Comparison of ENCODE assay signal across 9 cellular contexts in genomic region chr5:57650360-57651069, GRCh38.
DNase-seq lines count a peak whose midpoint lies in the region; ATAC-seq and TF ChIP-seq lines count a peak whose summit lies in the region.
"Had no signal": no experiment of that assay in that cellular context is flagged by ENCODE, and none has a peak within 500 bp of the region (broad histone marks: within the 10 kb centered on the region; RNA-seq: fewer than 3 reads in every experiment).

No MANE protein-coding gene starts in this region.

- H3K27me3 ChIP-seq in GM06990 (replicated peaks; ENCODE audit: control insufficient read depth, insufficient read depth, low read length): no peaks in the 10 kb centered on the region

- no peaks in the 10 kb centered on the region for H3K36me3 Mint-ChIP-seq in natural killer cell
- no peaks in the 10 kb centered on the region for H3K36me3 Mint-ChIP-seq in stimulated activated memory B cell treated with anti-CD40 and anti-IgM and Interleukin-4, amounts not matched to agents 10 μg/mL and 1 μg/mL and 100 μg/mL, for 72 hours

- TF ChIP-seq CTCF in GM06990 (IDR thresholded peaks at IDR 0.05; ENCODE audit: insufficient read depth, low read length, poor library complexity, severe bottlenecking) (peak; percentile 80), epithelial cell of esophagus (IDR thresholded peaks at IDR 0.05; ENCODE audit: insufficient read depth, low read depth, low read length, missing control alignments) (peak; percentile 90), natural killer cell (IDR thresholded peaks at IDR 0.05) (peak; percentile 44)

- no peak overlapping the region for H3K4me3 ChIP-seq in GM06990 (replicated peaks; ENCODE audit: low read depth, low read length)
- H3K4me3 ChIP-seq in epithelial cell of esophagus (ENCODE audit: low read length): no peak overlapping the region

- intact Hi-C loops in natural killer cell (cut with micrococcal nuclease): loop anchor here (2.0 kb wide), 1 partner anchor 812 kb away; no protein-coding TSS in a partner anchor

- no peaks in the 10 kb centered on the region for H3K36me3 ChIP-seq in GM06990 (ENCODE audit: control insufficient read depth, insufficient read depth, low read length)

- no peak overlapping the region for H3K4me3 Mint-ChIP-seq in natural killer cell
- H3K4me3 Mint-ChIP-seq in stimulated activated memory B cell treated with anti-CD40 and anti-IgM and Interleukin-4, amounts not matched to agents 10 μg/mL and 1 μg/mL and 100 μg/mL, for 72 hours: no peak overlapping the region
- H3K4me3 Mint-ChIP-seq: stimulated activated naive CD8-positive, alpha-beta T cell treated with anti-CD3 and anti-CD28 coated beads, Interleukin-15, Interleukin-2, amounts not matched to agents 100 ng/mL and 50 ng/mL, for 24 hours had no signal

- no peaks in the 10 kb centered on the region for H3K4me1 Mint-ChIP-seq in natural killer cell
- no peaks in the 10 kb centered on the region for H3K4me1 Mint-ChIP-seq in stimulated activated memory B cell treated with anti-CD40 and anti-IgM and Interleukin-4, amounts not matched to agents 10 μg/mL and 1 μg/mL and 100 μg/mL, for 72 hours

- ATAC-seq in GM19467 (IDR thresholded peaks at IDR 0.05; ENCODE audit: unreplicated experiment) (peak; percentile 94), HG03442 (IDR thresholded peaks at IDR 0.05; ENCODE audit: unreplicated experiment) (peak; percentile 96), natural killer cell (peak; percentile 39 to 63 (median 40))
- ATAC-seq in stimulated activated memory B cell treated with anti-CD40 and anti-IgM and Interleukin-4, amounts not matched to agents 10 μg/mL and 1 μg/mL and 100 μg/mL, for 72 hours: no peak

- H3K9me3 Mint-ChIP-seq in natural killer cell: no peaks in the 10 kb centered on the region
- H3K9me3 Mint-ChIP-seq in stimulated activated memory B cell treated with anti-CD40 and anti-IgM and Interleukin-4, amounts not matched to agents 10 μg/mL and 1 μg/mL and 100 μg/mL, for 72 hours: peaks cover 3% of the 10 kb centered on the region

- DNase-seq in GM06990 (ENCODE audit: extremely low read depth, insufficient read length) (peak; percentile 11), RKO (ENCODE audit: low spot score) (peak; percentile 73), epithelial cell of esophagus (ENCODE audit: low read depth) (peak; percentile 80), natural killer cell (no peak), GF-D8 (lab: John Stamatoyannopoulos, UW) (no peak)

- H3K27ac Mint-ChIP-seq in natural killer cell: no peak overlapping the region
- H3K27ac Mint-ChIP-seq in stimulated activated memory B cell treated with anti-CD40 and anti-IgM and Interleukin-4, amounts not matched to agents 10 μg/mL and 1 μg/mL and 100 μg/mL, for 72 hours: no peak overlapping the region
- H3K27ac Mint-ChIP-seq: stimulated activated naive CD8-positive, alpha-beta T cell treated with anti-CD3 and anti-CD28 coated beads, Interleukin-15, Interleukin-2, amounts not matched to agents 100 ng/mL and 50 ng/mL, for 24 hours had no signal

- peaks cover 0 to 3% of the 10 kb centered on the region in 2 donors for H3K27me3 Mint-ChIP-seq in natural killer cell (ENCODE audit: low read depth in 2 of 2)
- peaks cover 42% of the 10 kb centered on the region for H3K27me3 Mint-ChIP-seq in stimulated activated memory B cell treated with anti-CD40 and anti-IgM and Interleukin-4, amounts not matched to agents 10 μg/mL and 1 μg/mL and 100 μg/mL, for 72 hours

Comparison
In these comparisons a context has a peak if more than half of its experiments do, and no peak if none do; other contexts are left out.
1. DNase-seq: peak in GM06990 (single experiment), RKO (single experiment) and epithelial cell of esophagus (single experiment); none in natural killer cell (single experiment) and GF-D8 (single experiment).
2. Peak in every context shown above with its lines, with median percentiles within 50 percentile points of each other: CTCF ChIP-seq.